In the genomic region with DNA sequence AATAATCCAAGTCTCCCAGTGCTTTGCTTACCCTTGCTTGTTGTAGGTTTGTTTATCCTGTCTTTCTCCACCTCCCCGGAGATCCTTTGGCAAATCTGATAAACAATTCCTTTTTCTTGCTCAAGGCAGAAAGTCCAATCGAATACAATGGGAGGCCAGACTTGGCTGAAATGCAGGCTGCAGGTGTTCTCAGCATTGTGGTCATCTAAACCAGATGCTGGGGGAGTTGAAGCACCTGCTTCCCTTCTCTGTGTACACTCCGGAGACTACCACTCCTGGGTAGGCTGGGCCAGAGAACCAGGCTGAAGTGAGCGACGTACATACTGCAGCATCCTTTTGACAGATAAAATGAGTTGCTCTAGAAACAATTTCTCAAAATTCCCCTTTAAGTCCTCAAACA, we compare ENCODE assay signal across 1 cellular context.
TF ChIP-seq lines count a peak whose summit lies in the region.

No MANE protein-coding gene starts in this region.

TF ChIP-seq in HEK293T, 16 proteins besides CTCF, POLR2A, EP300 and RAD21 (continued from another document):
- no peak for TF ChIP-seq NFRKB (IDR thresholded peaks at IDR 0.05)
- TF ChIP-seq CTBP1 (IDR thresholded peaks at IDR 0.05; ENCODE audit: borderline replicate concordance) = no peak
- TF ChIP-seq L3MBTL2 (conservative IDR thresholded peaks at IDR 0.05) = no peak
- TF ChIP-seq ELF4 (IDR thresholded peaks at IDR 0.05) = no peak
- TF ChIP-seq FOXA1 (IDR thresholded peaks at IDR 0.05) = no peak
- no peak for TF ChIP-seq LEF1 (IDR thresholded peaks at IDR 0.05; ENCODE audit: borderline replicate concordance)
- no peak for TF ChIP-seq TARDBP (IDR thresholded peaks at IDR 0.05)
- TF ChIP-seq ARNT (IDR thresholded peaks at IDR 0.05) = no peak
- no peak for TF ChIP-seq FOXM1 (IDR thresholded peaks at IDR 0.05; ENCODE audit: borderline replicate concordance)
